Comparison of ENCODE assay signal across 12 cellular contexts in the genomic region with DNA sequence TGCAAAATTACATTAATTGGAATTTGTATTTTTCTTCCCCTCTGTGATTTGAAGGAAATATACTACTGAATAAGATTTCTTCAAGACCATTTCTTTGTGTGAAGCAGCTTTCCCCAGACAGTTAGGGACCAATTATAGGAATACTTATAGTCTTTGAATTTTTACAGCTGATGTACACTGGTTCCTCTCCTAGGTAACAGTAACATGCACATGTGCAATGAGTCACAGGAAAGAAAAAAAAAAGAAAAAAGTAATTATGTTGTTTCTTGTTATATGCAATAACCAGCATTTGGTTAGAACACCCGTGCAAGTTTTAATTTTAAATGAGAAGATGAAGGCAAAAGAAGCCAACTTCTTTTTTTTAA.
DNase-seq lines count a peak whose midpoint lies in the region; ATAC-seq, FAIRE-seq and TF ChIP-seq lines count a peak whose summit lies in the region.
"Had no signal": no experiment of that assay in that cellular context is flagged by ENCODE, and none has a peak within 500 bp of the region (broad histone marks: within the 10 kb centered on the region; RNA-seq: fewer than 3 reads in every experiment).

No MANE protein-coding gene starts in this region.

- H3K4me1 ChIP-seq in astrocyte (ENCODE audit: insufficient read depth, low read length) (peaks cover 17% of the 10 kb centered on the region), sigmoid colon (peaks cover 0 to 23% (median 20%) of the 10 kb centered on the region in 4 donors), H9 (ENCODE audit: insufficient read depth, low read length) (no peaks in the 10 kb centered on the region; the same call in 1 of the 2 replicates)

- 17 to 54% methylated on average over 1 of the region's 1 CpG for WGBS in sigmoid colon, 2 donors
- no CpG with 5 or more reads among the region's 1 CpG for WGBS in H9 (ENCODE audit: extremely low coverage, insufficient read length, low lambda C conversion rate)

- H3K4me3 ChIP-seq in astrocyte (ENCODE audit: insufficient read depth, low read depth, low read length), result no peak overlapping the region
- H3K4me3 ChIP-seq in sigmoid colon, result no peak overlapping the region
- H3K4me3 ChIP-seq: upper lobe of left lung had no signal

- H3K4ac ChIP-seq in H9 (ENCODE audit: low read depth, low read length), result no peak overlapping the region

- H2BK12ac ChIP-seq in H9 (ENCODE audit: insufficient read length, low read depth, low read length), result no peak overlapping the region

- peak; percentile 59 for DNase-seq in HCEC 1CT
- peak; percentile 55 for DNase-seq in astrocyte (ENCODE audit: low read depth)
- DNase-seq in left cardiac atrium, result no peak
- DNase-seq in sigmoid colon, result no peak
- no peak for DNase-seq in NCI-H1694 (lab: John Stamatoyannopoulos, UW)
- DNase-seq in H9, result no peak
- no peak for DNase-seq in NCI-H446 (lab: John Stamatoyannopoulos, UW)
- DNase-seq: aorta, NCI-H82, upper lobe of left lung had no signal

- H3K27ac Mint-ChIP-seq in astrocyte (ENCODE audit: unreplicated experiment) (peak overlapping the region; percentile 96), H9 (no peak overlapping the region)
- H3K27ac Mint-ChIP-seq: natural killer cell treated with Interleukin-12 subunit alpha and Interleukin-12 subunit beta and Interleukin-15 and Interleukin-18, amount 100 ng/mL, for 72 hours had no signal

- H3K9me3 ChIP-seq in astrocyte (ENCODE audit: insufficient read depth, low read depth, low read length), result no peaks in the 10 kb centered on the region
- H3K9me3 ChIP-seq in sigmoid colon, result no peaks in the 10 kb centered on the region
- no peaks in the 10 kb centered on the region for H3K9me3 ChIP-seq in H9 (ENCODE audit: control insufficient read depth, low read depth, low read length)
- H3K9me3 ChIP-seq: upper lobe of left lung had no signal

- no peak overlapping the region for H2AFZ ChIP-seq in astrocyte (ENCODE audit: low read depth, low read length)
- H2AFZ ChIP-seq in H9 (ENCODE audit: low read length), result no peak overlapping the region

- no peak overlapping the region for H4K8ac ChIP-seq in H9 (replicated peaks; ENCODE audit: insufficient read length, low read depth, low read length)

- H4K20me1 ChIP-seq in astrocyte (ENCODE audit: insufficient read depth, low read length) (no peaks in the 10 kb centered on the region), H9 (ENCODE audit: control insufficient read depth, insufficient read depth, insufficient read length) (no peaks in the 10 kb centered on the region)

- H3K9ac ChIP-seq in astrocyte (ENCODE audit: low read length) (peak overlapping the region; percentile 71), H9 (ENCODE audit: extremely low read depth, insufficient read length, low read length) (no peak overlapping the region)

- no peaks in the 10 kb centered on the region for H3K36me3 Mint-ChIP-seq in astrocyte (ENCODE audit: low read depth, unreplicated experiment)
- no peaks in the 10 kb centered on the region for H3K36me3 Mint-ChIP-seq in H9 (ENCODE audit: insufficient read depth in 1 of 3, low read depth in 3 of 3)
- H3K36me3 Mint-ChIP-seq: natural killer cell treated with Interleukin-12 subunit alpha and Interleukin-12 subunit beta and Interleukin-15 and Interleukin-18, amount 100 ng/mL, for 72 hours had no signal

- H3K27ac ChIP-seq in astrocyte (ENCODE audit: low read depth, low read length) (peak overlapping the region; percentile 83), sigmoid colon (peak overlapping the region; percentile 29 to 51 (median 40)), H9 (ENCODE audit: insufficient read length, low read depth, low read length) (no peak overlapping the region)
- H3K27ac ChIP-seq: upper lobe of left lung had no signal

- H3K36me3 ChIP-seq in astrocyte (ENCODE audit: insufficient read depth, low read length), result no peaks in the 10 kb centered on the region
- H3K36me3 ChIP-seq in sigmoid colon, result no peaks in the 10 kb centered on the region
- H3K36me3 ChIP-seq: upper lobe of left lung had no signal

- H3K27me3 ChIP-seq in astrocyte (ENCODE audit: insufficient read depth, low read length) (no peaks in the 10 kb centered on the region), sigmoid colon (no peaks in the 10 kb centered on the region), H9 (ENCODE audit: insufficient read depth, low read length) (no peaks in the 10 kb centered on the region)
- H3K27me3 ChIP-seq: upper lobe of left lung had no signal

- no peak overlapping the region for H3K14ac ChIP-seq in H9 (ENCODE audit: insufficient read depth, low read length)

- TF ChIP-seq EP300 in sigmoid colon (IDR thresholded peaks at IDR 0.05), result no peak

- H2BK15ac ChIP-seq in H9 (ENCODE audit: low read depth, low read length), result no peak overlapping the region

- H4K5ac ChIP-seq in H9 (ENCODE audit: insufficient read length, low read depth, low read length), result no peak overlapping the region

- H3K79me2 ChIP-seq in astrocyte (ENCODE audit: insufficient read depth, low read length) (no peaks in the 10 kb centered on the region), H9 (ENCODE audit: insufficient read depth, low read length) (no peaks in the 10 kb centered on the region)

- H4K91ac ChIP-seq in H9 (ENCODE audit: insufficient read length, low read depth, low read length), result no peak overlapping the region

- no peak overlapping the region for H3K23ac ChIP-seq in H9 (ENCODE audit: insufficient read length, low read depth, low read length)

- H3K23me2 ChIP-seq in H9 (ENCODE audit: insufficient read length, low read depth, low read length, poor library complexity, severe bottlenecking), result no peaks in the 10 kb centered on the region

- H3K27me3 Mint-ChIP-seq in astrocyte (ENCODE audit: low read depth, unreplicated experiment) (no peaks in the 10 kb centered on the region), H9 (ENCODE audit: low read depth) (no peaks in the 10 kb centered on the region)
- H3K27me3 Mint-ChIP-seq: natural killer cell treated with Interleukin-12 subunit alpha and Interleukin-12 subunit beta and Interleukin-15 and Interleukin-18, amount 100 ng/mL, for 72 hours had no signal

- intact Hi-C loops in left cardiac atrium (cut with DNase I) (no loop called here), sigmoid colon (cut with DNase I) (no loop called here)

- H2BK120ac ChIP-seq in H9 (ENCODE audit: low read depth, low read length, poor library complexity, severe bottlenecking), result no peak overlapping the region

- no peak overlapping the region for H3T11ph ChIP-seq in H9 (ENCODE audit: low read length)

- no peak overlapping the region for H3K18ac ChIP-seq in H9 (ENCODE audit: insufficient read length, low read depth, low read length)

- H3K4me2 ChIP-seq in astrocyte (ENCODE audit: low read length) (peak overlapping the region; percentile 76), H9 (ENCODE audit: insufficient read depth, insufficient read length, low read length) (no peak overlapping the region)

- FAIRE-seq in astrocyte (lab: Jason Lieb, UNC), result no peak

- H3K9me3 Mint-ChIP-seq in astrocyte (ENCODE audit: unreplicated experiment) (no peaks in the 10 kb centered on the region), H9 (no peaks in the 10 kb centered on the region)
- H3K9me3 Mint-ChIP-seq: natural killer cell treated with Interleukin-12 subunit alpha and Interleukin-12 subunit beta and Interleukin-15 and Interleukin-18, amount 100 ng/mL, for 72 hours had no signal

- H3K4me3 Mint-ChIP-seq in astrocyte (ENCODE audit: unreplicated experiment), result no peak overlapping the region
- no peak overlapping the region for H3K4me3 Mint-ChIP-seq in H9
- H3K4me3 Mint-ChIP-seq: natural killer cell treated with Interleukin-12 subunit alpha and Interleukin-12 subunit beta and Interleukin-15 and Interleukin-18, amount 100 ng/mL, for 72 hours had no signal

- no peak overlapping the region for H2AK5ac ChIP-seq in H9 (ENCODE audit: insufficient read length, low read length)

- H3K79me1 ChIP-seq in H9 (ENCODE audit: insufficient read depth, low read depth, low read length, poor library complexity, severe bottlenecking), result no peaks in the 10 kb centered on the region

- no peak overlapping the region for H2BK5ac ChIP-seq in H9 (ENCODE audit: insufficient read length, low read length)

- H3K56ac ChIP-seq in H9 (ENCODE audit: insufficient read length, low read depth, low read length), result no peak overlapping the region

- ATAC-seq in left cardiac atrium (peak; percentile 48 to 63), HG02973 (IDR thresholded peaks at IDR 0.05; ENCODE audit: unreplicated experiment) (no peak)
- ATAC-seq: natural killer cell treated with Interleukin-12 subunit alpha and Interleukin-12 subunit beta and Interleukin-15 and Interleukin-18, amount 100 ng/mL, for 72 hours had no signal

- no peak for TF ChIP-seq POLR2A in sigmoid colon (IDR thresholded peaks at IDR 0.05)

- no peak overlapping the region for H2BK20ac ChIP-seq in H9 (ENCODE audit: low read depth, low read length, poor library complexity, severe bottlenecking)

- H3K4me1 Mint-ChIP-seq in astrocyte (ENCODE audit: low read depth, unreplicated experiment), result peaks cover 26% of the 10 kb centered on the region
- peaks cover 17 to 22% of the 10 kb centered on the region in 2 experiments for H3K4me1 Mint-ChIP-seq in H9

- TF ChIP-seq CTCF in astrocyte (IDR thresholded peaks at IDR 0.05; ENCODE audit: insufficient read depth, low read depth, low read length) (no peak), sigmoid colon (IDR thresholded peaks at IDR 0.05) (no peak), H9 (conservative IDR thresholded peaks at IDR 0.05) (no peak)

Comparison
In these comparisons a context has a peak if more than half of its experiments do, and no peak if none do; other contexts are left out.
1. DNase-seq: peak in HCEC 1CT (single experiment) and astrocyte (single experiment); none in left cardiac atrium (single experiment), sigmoid colon (single experiment), NCI-H1694 (single experiment), H9 (single experiment) and NCI-H446 (0 of 2).